In genomic region chr10:71981024-71981867, GRCh38 we compare ENCODE assay signal across 11 cellular contexts. TPM values are rescaled to one million over a fixed set of nuclear protein-coding genes. Genes with fewer than 3 reads are reported as not detected.
A peak's percentile ranks its signal among the peaks of the same experiment; 100 is the strongest.
DNase-seq lines count a peak whose midpoint lies in the region; ATAC-seq, FAIRE-seq and TF ChIP-seq lines count a peak whose summit lies in the region.
"Had no signal": no experiment of that assay in that cellular context is flagged by ENCODE, and none has a peak within 500 bp of the region (broad histone marks: within the 10 kb centered on the region; RNA-seq: fewer than 3 reads in every experiment).

No MANE protein-coding gene starts in this region.

- H3K36me3 Mint-ChIP-seq in brain: no peaks in the 10 kb centered on the region

- in situ Hi-C loops in GM13976 (cut with MboI; ENCODE audit: low sequenced_read_pairs, unreplicated experiment) (no loop called here), gastrocnemius medialis (cut with MboI; ENCODE audit: low sequenced_read_pairs in 4 of 4) (no loop called here)

- H3K27ac Mint-ChIP-seq in brain: peak overlapping the region; percentile 87 to 98 (median 93)

- no peaks in the 10 kb centered on the region for H3K9me3 Mint-ChIP-seq in brain

- H3K4me1 ChIP-seq in gastrocnemius medialis (peaks cover 91 to 100% of the 10 kb centered on the region in 2 donors), kidney (ENCODE audit: control insufficient read depth in 1 of 2, insufficient read depth in 1 of 2, low read depth in 1 of 2, low read length in 2 of 2) (peaks cover 39% of the 10 kb centered on the region in 2 donors)

- FAIRE-seq in kidney (lab: Jason Lieb, UNC): no peak
- FAIRE-seq: bronchial epithelial cell had no signal

- H3K36me3 ChIP-seq in gastrocnemius medialis (no peaks in the 10 kb centered on the region), kidney (ENCODE audit: control insufficient read depth in 1 of 2, insufficient read depth in 2 of 2, low read length in 2 of 2) (no peaks in the 10 kb centered on the region)

- no peak overlapping the region for H3K9ac ChIP-seq in kidney (ENCODE audit: low read length in 2 of 2)

- DNase-seq in GM13976 (ENCODE audit: low spot score) (peak; percentile 21), islet precursor cell (peak; percentile 84), gastrocnemius medialis (no peak), kidney (no peak)
- no peak for DNase-seq in stimulated activated CD4-positive, alpha-beta T cell treated with anti-CD3 and anti-CD28 coated beads, Interleukin-2, amount 100 ng/mL, for 24 hours
- DNase-seq: DMS153, NCI-H2029 treated with DMSO at 0.1 percent for 48 hours had no signal

- no peaks in the 10 kb centered on the region for H3K27me3 ChIP-seq in gastrocnemius medialis

- H3K4me3 Mint-ChIP-seq in brain: peak overlapping the region; percentile 18 to 61 (median 52)

- H3K27ac ChIP-seq in gastrocnemius medialis: peak overlapping the region; percentile 13 to 59 (median 28)
- H3K27ac ChIP-seq in kidney (ENCODE audit: low read depth in 2 of 2, low read length in 2 of 2): peak overlapping the region in 1 of 2 donors; percentile 2

- no peaks in the 10 kb centered on the region for H3K9me3 ChIP-seq in gastrocnemius medialis
- H3K9me3 ChIP-seq in kidney (ENCODE audit: control insufficient read depth in 1 of 2, low read length in 2 of 2): no peaks in the 10 kb centered on the region

- peaks cover 3% of the 10 kb centered on the region for H3K27me3 Mint-ChIP-seq in brain

- H3K4me1 Mint-ChIP-seq in brain: peaks cover 100% of the 10 kb centered on the region

- TF ChIP-seq POLR2A in gastrocnemius medialis (IDR thresholded peaks at IDR 0.05): no peak

- no peak for ATAC-seq in gastrocnemius medialis
- ATAC-seq in activated CD4-positive, CD25-positive, alpha-beta regulatory T cell treated with anti-CD3 and anti-CD28 coated beads, Interleukin-2, amount 50 U/mL, for 24 hours: no peak
- no peak for ATAC-seq in GM21576 (IDR thresholded peaks at IDR 0.05; ENCODE audit: unreplicated experiment)

- H3K4me3 ChIP-seq in gastrocnemius medialis: no peak overlapping the region
- H3K4me3 ChIP-seq in kidney (ENCODE audit: low read length in 2 of 2): no peak overlapping the region

- intact Hi-C loops in gastrocnemius medialis (cut with DNase I; ENCODE audit: low total_unique reads): no loop called here
- intact Hi-C loops in kidney (cut with DNase I): no loop called here

- TF ChIP-seq CTCF in GM13976 (IDR thresholded peaks at IDR 0.05; ENCODE audit: borderline replicate concordance, control extremely low read depth, extremely low read depth, insufficient read depth, missing control alignments) (no peak), brain (conservative IDR thresholded peaks at IDR 0.05) (no peak), gastrocnemius medialis (IDR thresholded peaks at IDR 0.05 in 4 of 5, conservative IDR thresholded peaks at IDR 0.05 in 1 of 5) (no peak), kidney (IDR thresholded peaks at IDR 0.05; ENCODE audit: borderline replicate concordance, extremely low read depth, insufficient read depth) (no peak)

RNA-seq across cellular contexts. Expression of gene CHST3, which starts 17.1 kb away (rescaled TPM):
- polyA plus RNA-seq in brain (ENCODE audit: insufficient read depth, low read depth, low replicate concordance): 11.4 TPM
- total RNA-seq in gastrocnemius medialis: 10 to 100 TPM; 11.5 to 31.6 (median 16.3) TPM
- total RNA-seq in kidney: 31.5 TPM
- 9.1 TPM for polyA plus RNA-seq in kidney (ENCODE audit: insufficient read depth, low read depth, low replicate concordance)

Comparison
In these comparisons a context has a peak if more than half of its experiments do, and no peak if none do; other contexts are left out.
1. DNase-seq: peak in GM13976 (single experiment) and islet precursor cell (single experiment); none in gastrocnemius medialis (0 of 2), kidney (single experiment) and stimulated activated CD4-positive, alpha-beta T cell treated with anti-CD3 and anti-CD28 coated beads, Interleukin-2, amount 100 ng/mL, for 24 hours (0 of 2).